In the genomic region with DNA sequence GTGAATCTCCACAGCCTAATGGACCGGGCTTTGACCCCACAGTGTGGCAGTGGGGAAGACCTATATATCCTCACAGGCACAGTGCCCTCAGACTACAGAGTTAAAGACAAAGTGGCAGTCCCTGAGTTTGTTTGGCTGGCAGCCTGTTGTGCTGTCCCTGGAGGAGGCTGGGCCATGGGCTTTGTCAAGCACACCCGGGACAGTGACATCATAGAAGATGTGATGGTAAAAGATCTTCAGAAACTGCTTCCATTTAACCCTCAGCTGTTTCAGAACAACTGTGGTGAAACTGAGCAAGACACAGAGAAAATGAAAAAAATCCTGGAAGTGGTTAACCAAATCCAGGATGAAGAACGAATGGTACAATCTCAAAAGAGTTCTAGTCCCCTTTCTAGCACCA, we compare ENCODE assay signal across 2 cellular contexts.
TF ChIP-seq lines count a peak whose summit lies in the region.

No MANE protein-coding gene starts in this region.

TF ChIP-seq in endothelial cell of umbilical vein, 7 proteins besides CTCF, POLR2A, EP300 and RAD21:
- TF ChIP-seq JUN (IDR thresholded peaks at IDR 0.05; ENCODE audit: borderline replicate concordance, insufficient read depth, insufficient read length, low read depth): no peak
- no peak for TF ChIP-seq POLR2AphosphoS5 (IDR thresholded peaks at IDR 0.05; ENCODE audit: insufficient read depth, low read depth, low read length)
- no peak for TF ChIP-seq EZH2 (IDR thresholded peaks at IDR 0.05; ENCODE audit: borderline replicate concordance, low read depth, low read length, severe bottlenecking)
- TF ChIP-seq, protein P1, sequence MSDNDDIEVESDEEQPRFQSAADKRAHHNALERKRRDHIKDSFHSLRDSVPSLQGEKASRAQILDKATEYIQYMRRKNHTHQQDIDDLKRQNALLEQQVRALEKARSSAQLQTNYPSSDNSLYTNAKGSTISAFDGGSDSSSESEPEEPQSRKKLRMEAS (IDR thresholded peaks at IDR 0.05; ENCODE audit: insufficient read depth, insufficient read length): no peak
- TF ChIP-seq FOS (IDR thresholded peaks at IDR 0.05; ENCODE audit: borderline replicate concordance, insufficient read depth, low read length): no peak

TF ChIP-seq in SK-N-SH treated with all-trans-retinoic acid at 6 μM for 48 hours, 23 proteins besides CTCF, POLR2A, EP300 and RAD21 (continued from another document):
- TF ChIP-seq TCF4 (CRISPR knock-in tag; IDR thresholded peaks at IDR 0.05; ENCODE audit: borderline replicate concordance) (no peak), OSR1 (CRISPR knock-in tag; IDR thresholded peaks at IDR 0.05) (no peak), ESRRG (CRISPR knock-in tag; IDR thresholded peaks at IDR 0.05) (no peak), TOX (CRISPR knock-in tag; IDR thresholded peaks at IDR 0.05; ENCODE audit: borderline replicate concordance) (no peak), CSDC2 (CRISPR knock-in tag; IDR thresholded peaks at IDR 0.05) (no peak), ZNF8 (CRISPR knock-in tag; IDR thresholded peaks at IDR 0.05) (no peak), ZFP3 (CRISPR knock-in tag; IDR thresholded peaks at IDR 0.05) (no peak), ZNF70 (CRISPR knock-in tag; IDR thresholded peaks at IDR 0.05) (no peak), RARB (CRISPR knock-in tag; IDR thresholded peaks at IDR 0.05) (no peak)
- TF ChIP-seq, protein P2, sequence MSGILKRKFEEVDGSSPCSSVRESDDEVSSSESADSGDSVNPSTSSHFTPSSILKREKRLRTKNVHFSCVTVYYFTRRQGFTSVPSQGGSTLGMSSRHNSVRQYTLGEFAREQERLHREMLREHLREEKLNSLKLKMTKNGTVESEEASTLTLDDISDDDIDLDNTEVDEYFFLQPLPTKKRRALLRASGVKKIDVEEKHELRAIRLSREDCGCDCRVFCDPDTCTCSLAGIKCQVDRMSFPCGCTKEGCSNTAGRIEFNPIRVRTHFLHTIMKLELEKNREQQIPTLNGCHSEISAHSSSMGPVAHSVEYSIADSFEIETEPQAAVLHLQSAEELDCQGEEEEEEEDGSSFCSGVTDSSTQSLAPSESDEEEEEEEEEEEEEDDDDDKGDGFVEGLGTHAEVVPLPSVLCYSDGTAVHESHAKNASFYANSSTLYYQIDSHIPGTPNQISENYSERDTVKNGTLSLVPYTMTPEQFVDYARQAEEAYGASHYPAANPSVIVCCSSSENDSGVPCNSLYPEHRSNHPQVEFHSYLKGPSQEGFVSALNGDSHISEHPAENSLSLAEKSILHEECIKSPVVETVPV (CRISPR knock-in tag; IDR thresholded peaks at IDR 0.05): no peak
- TF ChIP-seq, protein P3, sequence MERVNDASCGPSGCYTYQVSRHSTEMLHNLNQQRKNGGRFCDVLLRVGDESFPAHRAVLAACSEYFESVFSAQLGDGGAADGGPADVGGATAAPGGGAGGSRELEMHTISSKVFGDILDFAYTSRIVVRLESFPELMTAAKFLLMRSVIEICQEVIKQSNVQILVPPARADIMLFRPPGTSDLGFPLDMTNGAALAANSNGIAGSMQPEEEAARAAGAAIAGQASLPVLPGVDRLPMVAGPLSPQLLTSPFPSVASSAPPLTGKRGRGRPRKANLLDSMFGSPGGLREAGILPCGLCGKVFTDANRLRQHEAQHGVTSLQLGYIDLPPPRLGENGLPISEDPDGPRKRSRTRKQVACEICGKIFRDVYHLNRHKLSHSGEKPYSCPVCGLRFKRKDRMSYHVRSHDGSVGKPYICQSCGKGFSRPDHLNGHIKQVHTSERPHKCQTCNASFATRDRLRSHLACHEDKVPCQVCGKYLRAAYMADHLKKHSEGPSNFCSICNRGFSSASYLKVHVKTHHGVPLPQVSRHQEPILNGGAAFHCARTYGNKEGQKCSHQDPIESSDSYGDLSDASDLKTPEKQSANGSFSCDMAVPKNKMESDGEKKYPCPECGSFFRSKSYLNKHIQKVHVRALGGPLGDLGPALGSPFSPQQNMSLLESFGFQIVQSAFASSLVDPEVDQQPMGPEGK (CRISPR knock-in tag; IDR thresholded peaks at IDR 0.05; ENCODE audit: borderline replicate concordance): no peak
- TF ChIP-seq, protein P4, sequence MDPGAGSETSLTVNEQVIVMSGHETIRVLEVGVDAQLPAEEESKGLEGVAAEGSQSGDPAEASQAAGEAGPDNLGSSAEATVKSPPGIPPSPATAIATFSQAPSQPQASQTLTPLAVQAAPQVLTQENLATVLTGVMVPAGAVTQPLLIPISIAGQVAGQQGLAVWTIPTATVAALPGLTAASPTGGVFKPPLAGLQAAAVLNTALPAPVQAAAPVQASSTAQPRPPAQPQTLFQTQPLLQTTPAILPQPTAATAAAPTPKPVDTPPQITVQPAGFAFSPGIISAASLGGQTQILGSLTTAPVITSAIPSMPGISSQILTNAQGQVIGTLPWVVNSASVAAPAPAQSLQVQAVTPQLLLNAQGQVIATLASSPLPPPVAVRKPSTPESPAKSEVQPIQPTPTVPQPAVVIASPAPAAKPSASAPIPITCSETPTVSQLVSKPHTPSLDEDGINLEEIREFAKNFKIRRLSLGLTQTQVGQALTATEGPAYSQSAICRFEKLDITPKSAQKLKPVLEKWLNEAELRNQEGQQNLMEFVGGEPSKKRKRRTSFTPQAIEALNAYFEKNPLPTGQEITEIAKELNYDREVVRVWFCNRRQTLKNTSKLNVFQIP (CRISPR knock-in tag; IDR thresholded peaks at IDR 0.05; ENCODE audit: borderline replicate concordance, low read depth): no peak
TF ChIP-seq in SK-N-SH treated with all-trans-retinoic acid at 6 μM for 48 hours: peak in this region for 0.
